Comparison of ENCODE assay signal across 2 cellular contexts in the genomic region with DNA sequence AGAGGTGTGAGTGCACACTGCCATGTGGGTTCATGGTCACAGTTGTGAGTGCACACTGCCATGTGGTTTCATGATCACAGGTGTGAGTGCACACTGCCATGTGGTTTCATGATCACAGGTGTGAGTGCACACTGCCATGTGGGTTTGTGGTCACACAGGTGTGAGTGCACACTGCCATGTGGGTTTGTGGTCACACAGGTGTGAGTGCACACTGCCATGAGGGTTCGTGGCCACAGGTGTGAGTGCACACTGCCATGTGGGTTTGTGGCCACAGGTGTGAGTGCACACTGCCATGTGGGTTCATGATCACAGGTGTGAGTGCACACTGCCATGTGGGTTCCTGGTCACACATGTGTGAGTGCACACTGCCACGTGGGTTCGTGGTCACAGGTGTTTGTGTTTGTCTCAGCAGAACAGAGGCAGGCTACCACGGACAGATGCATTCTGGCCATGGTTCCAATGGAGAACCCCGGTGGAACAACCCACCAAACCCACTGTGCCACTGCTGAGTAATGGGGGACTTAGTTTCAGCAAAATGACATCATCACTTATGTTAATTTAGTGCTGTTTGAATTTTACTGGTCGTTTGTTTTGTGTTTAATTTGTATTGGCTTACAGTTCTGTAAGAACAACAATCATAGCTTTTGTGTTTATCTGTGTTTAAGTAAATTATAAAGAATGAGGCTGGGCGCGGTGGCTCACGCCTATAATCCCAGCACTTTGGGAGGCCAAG.
TF ChIP-seq lines count a peak whose summit lies in the region.

No MANE protein-coding gene starts in this region.

TF ChIP-seq in endothelial cell of umbilical vein, 7 proteins besides CTCF, POLR2A, EP300 and RAD21:
- TF ChIP-seq, protein P1, sequence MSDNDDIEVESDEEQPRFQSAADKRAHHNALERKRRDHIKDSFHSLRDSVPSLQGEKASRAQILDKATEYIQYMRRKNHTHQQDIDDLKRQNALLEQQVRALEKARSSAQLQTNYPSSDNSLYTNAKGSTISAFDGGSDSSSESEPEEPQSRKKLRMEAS (IDR thresholded peaks at IDR 0.05; ENCODE audit: insufficient read depth, insufficient read length), result peak; percentile 5
- no peak for TF ChIP-seq GATA2 (IDR thresholded peaks at IDR 0.05; ENCODE audit: insufficient read depth, insufficient read length, low read depth, low read length)

TF ChIP-seq in HEK293T, 16 proteins besides CTCF, POLR2A, EP300 and RAD21 (continued from another document):
- TF ChIP-seq, protein P2, sequence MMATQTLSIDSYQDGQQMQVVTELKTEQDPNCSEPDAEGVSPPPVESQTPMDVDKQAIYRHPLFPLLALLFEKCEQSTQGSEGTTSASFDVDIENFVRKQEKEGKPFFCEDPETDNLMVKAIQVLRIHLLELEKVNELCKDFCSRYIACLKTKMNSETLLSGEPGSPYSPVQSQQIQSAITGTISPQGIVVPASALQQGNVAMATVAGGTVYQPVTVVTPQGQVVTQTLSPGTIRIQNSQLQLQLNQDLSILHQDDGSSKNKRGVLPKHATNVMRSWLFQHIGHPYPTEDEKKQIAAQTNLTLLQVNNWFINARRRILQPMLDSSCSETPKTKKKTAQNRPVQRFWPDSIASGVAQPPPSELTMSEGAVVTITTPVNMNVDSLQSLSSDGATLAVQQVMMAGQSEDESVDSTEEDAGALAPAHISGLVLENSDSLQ (IDR thresholded peaks at IDR 0.05), result no peak
- no peak for TF ChIP-seq L3MBTL2 (conservative IDR thresholded peaks at IDR 0.05)
- TF ChIP-seq BHLHE40 (IDR thresholded peaks at IDR 0.05; ENCODE audit: borderline replicate concordance), result no peak
- TF ChIP-seq ZNF384 (IDR thresholded peaks at IDR 0.05), result no peak
- TF ChIP-seq SP1 (IDR thresholded peaks at IDR 0.05), result no peak
- TF ChIP-seq ARNT (IDR thresholded peaks at IDR 0.05), result no peak
- TF ChIP-seq NFRKB (IDR thresholded peaks at IDR 0.05), result no peak
- TF ChIP-seq TARDBP (IDR thresholded peaks at IDR 0.05), result no peak
- no peak for TF ChIP-seq HDGF (IDR thresholded peaks at IDR 0.05; ENCODE audit: borderline replicate concordance)
- no peak for TF ChIP-seq SUZ12 (IDR thresholded peaks at IDR 0.05)
- TF ChIP-seq ELF4 (IDR thresholded peaks at IDR 0.05), result no peak
- no peak for TF ChIP-seq FOXA1 (IDR thresholded peaks at IDR 0.05)
- no peak for TF ChIP-seq CTBP1 (IDR thresholded peaks at IDR 0.05; ENCODE audit: borderline replicate concordance)
- TF ChIP-seq FOXM1 (IDR thresholded peaks at IDR 0.05; ENCODE audit: borderline replicate concordance), result no peak
